Comparison of ENCODE assay signal across 1 cellular context in genomic region chr3:24460974-24461373, GRCh38.
TF ChIP-seq lines count a peak whose summit lies in the region.

No MANE protein-coding gene starts in this region.

TF ChIP-seq in WTC11, 78 proteins besides CTCF, POLR2A, EP300 and RAD21 (continued from another document):
- TF ChIP-seq AFF4 (CRISPR knock-in tag; IDR thresholded peaks at IDR 0.05; ENCODE audit: borderline replicate concordance) (no peak), ZNF512 (CRISPR knock-in tag; IDR thresholded peaks at IDR 0.05; ENCODE audit: borderline replicate concordance) (no peak), SP1 (CRISPR knock-in tag; conservative IDR thresholded peaks at IDR 0.05) (no peak), OVOL2 (CRISPR knock-in tag; IDR thresholded peaks at IDR 0.05; ENCODE audit: borderline replicate concordance) (no peak), ESRRA (CRISPR knock-in tag; IDR thresholded peaks at IDR 0.05; ENCODE audit: borderline replicate concordance) (no peak)
